In genomic region chr11:65241134-65241533, GRCh38 we compare ENCODE assay signal across 9 cellular contexts.
"Had no signal": no experiment of that assay in that cellular context is flagged by ENCODE, and none has a peak within 500 bp of the region (broad histone marks: within the 10 kb centered on the region; RNA-seq: fewer than 3 reads in every experiment).

No MANE protein-coding gene starts in this region.

- H3K4me3 Mint-ChIP-seq: HFFc6 had no signal

- H3K4me1 ChIP-seq: HAP-1 had no signal

- DNase-seq: GM23248, GOT3, H7, HFFc6, IMR-90, KBM-7 had no signal

- ATAC-seq: HCT116 had no signal

- H3K9me3 Mint-ChIP-seq: HFFc6 had no signal

- H3K27ac Mint-ChIP-seq: HFFc6 had no signal

- H3K36me3 ChIP-seq: HAP-1 had no signal

- H3K27ac ChIP-seq: GM23248, HL-60 had no signal

- H3K4me3 ChIP-seq: GM23248, HAP-1 had no signal

- H3K9ac ChIP-seq: GM23248 had no signal

- H2AFZ ChIP-seq: GM23248 had no signal
